In the genomic region with DNA sequence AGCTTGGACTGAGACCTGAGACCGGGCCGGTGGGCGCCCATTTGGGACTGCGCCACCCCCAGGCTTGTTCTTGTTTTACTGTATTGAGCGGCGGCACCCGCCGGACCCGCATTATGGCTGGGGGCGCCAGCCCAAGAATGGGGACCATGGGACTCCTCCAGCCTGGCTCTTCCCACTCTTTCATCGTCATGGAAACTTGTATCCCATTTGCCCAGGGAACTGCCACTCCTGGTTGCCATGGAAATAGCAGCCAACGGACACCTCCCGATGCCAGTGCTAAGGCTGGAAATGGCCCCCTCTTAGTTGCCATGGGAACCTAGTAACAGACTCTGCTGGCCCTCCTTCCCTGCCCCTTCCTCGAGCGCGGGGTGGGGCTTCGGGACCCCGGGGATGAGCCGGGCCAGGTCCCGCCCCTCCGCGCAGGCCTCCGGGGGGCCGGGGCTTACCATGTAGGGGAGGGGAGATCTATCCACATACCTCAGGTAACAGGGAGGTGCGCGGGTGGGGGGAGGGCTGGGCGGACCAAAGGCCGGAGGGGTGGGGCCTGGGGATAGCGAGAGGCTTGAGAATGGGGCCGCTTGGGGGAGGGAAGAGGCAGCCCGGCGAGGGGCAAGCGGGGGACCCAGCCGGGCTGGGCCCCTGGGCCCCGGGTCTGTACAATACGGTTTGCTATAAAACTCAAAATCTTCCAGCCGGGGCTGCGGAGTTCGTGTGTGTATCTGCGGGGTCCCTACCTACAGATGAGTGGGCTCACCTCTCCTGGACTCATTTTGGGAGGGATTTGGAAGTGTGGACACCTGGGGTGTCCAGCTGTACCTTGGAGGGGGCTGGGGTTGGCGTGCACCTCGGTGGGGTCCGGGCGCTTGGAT, we compare ENCODE assay signal across 8 cellular contexts. TPM values are rescaled to one million over a fixed set of nuclear protein-coding genes. Genes with fewer than 3 reads are reported as not detected.
DNase-seq lines count a peak whose midpoint lies in the region; ATAC-seq, FAIRE-seq and TF ChIP-seq lines count a peak whose summit lies in the region.

No MANE protein-coding gene starts in this region.

- H3K4me1 ChIP-seq in Peyer's patch (peaks cover 0 to 29% (median 7%) of the 10 kb centered on the region in 4 donors), colonic mucosa (peaks cover 12% of the 10 kb centered on the region), kidney (ENCODE audit: control insufficient read depth in 1 of 2, insufficient read depth in 1 of 2, low read depth in 1 of 2, low read length in 2 of 2) (peaks cover 13 to 18% of the 10 kb centered on the region in 2 donors)

- peak overlapping the region; percentile 86 to 91 for H3K9ac ChIP-seq in colonic mucosa (ENCODE audit: low read depth in 2 of 2, low read length in 2 of 2)
- peak overlapping the region in 1 of 2 donors; percentile 79 for H3K9ac ChIP-seq in kidney (ENCODE audit: low read length in 2 of 2)

- intact Hi-C loops in colonic mucosa (cut with DNase I) (no loop called here), kidney (cut with DNase I) (no loop called here)

- TF ChIP-seq CTCF in Peyer's patch (IDR thresholded peaks at IDR 0.05) = no peak
- TF ChIP-seq CTCF in colonic mucosa (IDR thresholded peaks at IDR 0.05) = no peak
- no peak for TF ChIP-seq CTCF in kidney (IDR thresholded peaks at IDR 0.05; ENCODE audit: borderline replicate concordance, extremely low read depth, insufficient read depth)

- no peak for TF ChIP-seq POLR2A in Peyer's patch (IDR thresholded peaks at IDR 0.05)

- H3K27me3 ChIP-seq in Peyer's patch = no peaks in the 10 kb centered on the region
- H3K27me3 ChIP-seq in colonic mucosa = no peaks in the 10 kb centered on the region

- H3K27ac ChIP-seq in Peyer's patch (peak overlapping the region; percentile 71 to 98 (median 93)), colonic mucosa (peak overlapping the region; percentile 94), kidney (ENCODE audit: low read depth in 2 of 2, low read length in 2 of 2) (peak overlapping the region; percentile 69 to 94), skin epidermis (peak overlapping the region; percentile 79 to 98 (median 93))

- peaks cover 0 to 9% (median 0%) of the 10 kb centered on the region in 3 donors for H3K36me3 ChIP-seq in Peyer's patch
- no peaks in the 10 kb centered on the region for H3K36me3 ChIP-seq in colonic mucosa
- peaks cover 2 to 3% of the 10 kb centered on the region in 2 donors for H3K36me3 ChIP-seq in kidney (ENCODE audit: control insufficient read depth in 1 of 2, insufficient read depth in 2 of 2, low read length in 2 of 2)

- ATAC-seq in HG03066 (IDR thresholded peaks at IDR 0.05; ENCODE audit: low read depth, unreplicated experiment) = peak; percentile 6

- H3K9me3 ChIP-seq in Peyer's patch (no peaks in the 10 kb centered on the region), colonic mucosa (no peaks in the 10 kb centered on the region), kidney (ENCODE audit: control insufficient read depth in 1 of 2, low read length in 2 of 2) (no peaks in the 10 kb centered on the region)

- FAIRE-seq in kidney (lab: Jason Lieb, UNC) = no peak

- DNase-seq in NCI-H446 (lab: John Stamatoyannopoulos, UW) = peak; percentile 37 to 50
- DNase-seq in NCI-H446 treated with DMSO at 0.1 percent for 48 hours (lab: John Stamatoyannopoulos, UW) = no peak
- DNase-seq in Peyer's patch = peak; percentile 51 to 85 (median 73)
- peak; percentile 89 for DNase-seq in colonic mucosa
- peak; percentile 97 for DNase-seq in kidney
- no peak for DNase-seq in UCSD-AML1 (lab: John Stamatoyannopoulos, UW; ENCODE audit: unreplicated experiment)

- H3K4me3 ChIP-seq in Peyer's patch (peak overlapping the region; percentile 58 to 98 (median 96)), colonic mucosa (peak overlapping the region; percentile 90), kidney (ENCODE audit: low read length in 2 of 2) (peak overlapping the region; percentile 81 to 89), skin epidermis (peak overlapping the region; percentile 65 to 94 (median 72))

RNA-seq across cellular contexts. Expression of gene ORAI3, which starts 0.5 kb away (rescaled TPM):
- total RNA-seq in Peyer's patch (10 to 100 TPM; 10.7 to 25.0 (median 20.3) TPM), colonic mucosa (10 to 100 TPM; 14.3 to 22.1 TPM), kidney (23.1 TPM)
- 32.3 TPM for polyA plus RNA-seq in kidney (ENCODE audit: insufficient read depth, low read depth, low replicate concordance)

RNA-seq across cellular contexts. Expression of gene SETD1A, which starts 9.2 kb away (rescaled TPM):
- 10 to 100 TPM in 3 of 4 donors, 1 to 10 TPM in 1; 10.0 to 22.0 (median 16.5) TPM for total RNA-seq in Peyer's patch
- 10 to 100 TPM; 11.6 to 15.9 TPM for total RNA-seq in colonic mucosa
- 18.8 TPM for total RNA-seq in kidney
- polyA plus RNA-seq in kidney (ENCODE audit: insufficient read depth, low read depth, low replicate concordance) = 4.8 TPM

RNA-seq across cellular contexts. Expression of gene FBXL19, which starts 24.9 kb away (rescaled TPM):
- total RNA-seq in Peyer's patch (10 to 100 TPM; 25.0 to 51.2 (median 47.9) TPM), colonic mucosa (10 to 100 TPM; 21.9 to 44.8 TPM), kidney (18.9 TPM)
- polyA plus RNA-seq in kidney (ENCODE audit: insufficient read depth, low read depth, low replicate concordance) = 7.4 TPM

RNA-seq across cellular contexts. Expression of gene HSD3B7, which starts 36.7 kb away (rescaled TPM):
- total RNA-seq in Peyer's patch = 10 to 100 TPM; 38.8 to 59.1 (median 52.2) TPM
- total RNA-seq in colonic mucosa = 10 to 100 TPM; 19.0 to 20.9 TPM
- total RNA-seq in kidney = 40.5 TPM
- 24.4 TPM for polyA plus RNA-seq in kidney (ENCODE audit: insufficient read depth, low read depth, low replicate concordance)

RNA-seq across cellular contexts. Expression of gene CTF1, which starts 51.9 kb away (rescaled TPM):
- total RNA-seq in Peyer's patch (1 to 10 TPM in 1 of 4 donors, not detected in 3; 1.2 TPM), colonic mucosa (1 to 10 TPM in 1 of 2 donors, under 1 TPM in 1; 0.72 to 1.6 TPM), kidney (7.3 TPM)
- polyA plus RNA-seq in kidney (ENCODE audit: insufficient read depth, low read depth, low replicate concordance) = 13.0 TPM

Comparison
In these comparisons a context has a peak if more than half of its experiments do, and no peak if none do; other contexts are left out.
1. DNase-seq: peak in NCI-H446 (2 of 2), Peyer's patch (3 of 3), colonic mucosa (single experiment) and kidney (single experiment); none in NCI-H446 treated with DMSO at 0.1 percent for 48 hours (single experiment) and UCSD-AML1 (single experiment).
2. Peak in every context shown above with its lines, with median percentiles within 50 percentile points of each other: H3K27ac ChIP-seq and H3K4me3 ChIP-seq.